Comparison of ENCODE assay signal across 11 cellular contexts in genomic region chr3:172139528-172140276, GRCh38.
DNase-seq lines count a peak whose midpoint lies in the region; ATAC-seq and TF ChIP-seq lines count a peak whose summit lies in the region.
"Had no signal": no experiment of that assay in that cellular context is flagged by ENCODE, and none has a peak within 500 bp of the region (broad histone marks: within the 10 kb centered on the region; RNA-seq: fewer than 3 reads in every experiment).

No MANE protein-coding gene starts in this region.

- TF ChIP-seq CTCF in HL-60 (IDR thresholded peaks at IDR 0.05; ENCODE audit: insufficient read depth, low read length) (no peak), body of pancreas (IDR thresholded peaks at IDR 0.05) (no peak), right lobe of liver (IDR thresholded peaks at IDR 0.05) (no peak), spleen (IDR thresholded peaks at IDR 0.05 in 8 of 11, conservative IDR thresholded peaks at IDR 0.05 in 3 of 11) (no peak)

- H3K9me3 ChIP-seq in body of pancreas = no peaks in the 10 kb centered on the region
- no peaks in the 10 kb centered on the region for H3K9me3 ChIP-seq in right lobe of liver
- H3K9me3 ChIP-seq in spleen = no peaks in the 10 kb centered on the region

- H3K4me3 ChIP-seq in HL-60 (replicated peaks; ENCODE audit: insufficient read depth, low read length) (no peak overlapping the region), body of pancreas (no peak overlapping the region), right lobe of liver (no peak overlapping the region), spleen (peak overlapping the region in 1 of 8 donors; percentile 29)

- H3K4me1 ChIP-seq in body of pancreas = peaks cover 79% of the 10 kb centered on the region
- H3K4me1 ChIP-seq in right lobe of liver = peaks cover 0 to 74% (median 37%) of the 10 kb centered on the region in 4 donors
- peaks cover 40 to 99% (median 90%) of the 10 kb centered on the region in 6 donors for H3K4me1 ChIP-seq in spleen

- no peak for DNase-seq in HL-60 (ENCODE audit: low read depth in 1 of 2, low spot score in 1 of 2)
- DNase-seq in body of pancreas = no peak
- no peak for DNase-seq in right lobe of liver
- DNase-seq in spleen = no peak
- no peak for DNase-seq in putamen (ENCODE audit: low spot score)
- no peak for DNase-seq in RKO (ENCODE audit: low spot score)
- DNase-seq in NCI-H1105 (lab: John Stamatoyannopoulos, UW) = no peak
- DNase-seq: activated gamma-delta T cell treated with Interleukin-2 at 50 U/mL for 16 hours, NCI-H2107 had no signal

- H3K27ac ChIP-seq in HL-60 (replicated peaks) = peak overlapping the region; percentile 98
- peak overlapping the region; percentile 34 to 76 (median 72) for H3K27ac ChIP-seq in body of pancreas
- H3K27ac ChIP-seq in right lobe of liver = peak overlapping the region; percentile 76 to 97 (median 89)
- peak overlapping the region in 7 of 8 donors; percentile 51 to 92 (median 81) for H3K27ac ChIP-seq in spleen

- intact Hi-C loops in body of pancreas (cut with DNase I) = no loop called here
- intact Hi-C loops in right lobe of liver (cut with DNase I) = no loop called here
- intact Hi-C loops in spleen (cut with DNase I; ENCODE audit: low total_unique reads) = no loop called here

- TF ChIP-seq POLR2A in body of pancreas (IDR thresholded peaks at IDR 0.05) (no peak), right lobe of liver (IDR thresholded peaks at IDR 0.05) (no peak), spleen (IDR thresholded peaks at IDR 0.05) (no peak)

- H3K36me3 ChIP-seq in body of pancreas (replicated peaks in 1 of 2; ENCODE audit: insufficient read depth in 1 of 2, low read depth in 2 of 2) (no peaks in the 10 kb centered on the region), right lobe of liver (no peaks in the 10 kb centered on the region), spleen (no peaks in the 10 kb centered on the region)

- H3K27me3 ChIP-seq in HL-60 (ENCODE audit: insufficient read depth, poor library complexity, severe bottlenecking) (no peaks in the 10 kb centered on the region), body of pancreas (no peaks in the 10 kb centered on the region), right lobe of liver (no peaks in the 10 kb centered on the region), spleen (replicated peaks in 1 of 7) (peaks cover 0 to 3% (median 0%) of the 10 kb centered on the region in 7 donors)
- H3K27me3 ChIP-seq: dorsolateral prefrontal cortex had no signal

- ATAC-seq in body of pancreas (no peak), right lobe of liver (no peak), GM19467 (IDR thresholded peaks at IDR 0.05; ENCODE audit: unreplicated experiment) (no peak)

- WGBS in body of pancreas, 2 donors = 58 to 78% methylated on average over 3 of the region's 3 CpGs
- WGBS in right lobe of liver (ENCODE audit: insufficient coverage, low coverage, low lambda C conversion rate, missing lambda C conversion rate) = 42% methylated on average over 2 of the region's 3 CpGs
- 80 to 85% (median 81%) methylated on average over 3 of the region's 3 CpGs for WGBS in spleen, 5 donors
